Comparison of ENCODE assay signal across 1 cellular context in the genomic region with DNA sequence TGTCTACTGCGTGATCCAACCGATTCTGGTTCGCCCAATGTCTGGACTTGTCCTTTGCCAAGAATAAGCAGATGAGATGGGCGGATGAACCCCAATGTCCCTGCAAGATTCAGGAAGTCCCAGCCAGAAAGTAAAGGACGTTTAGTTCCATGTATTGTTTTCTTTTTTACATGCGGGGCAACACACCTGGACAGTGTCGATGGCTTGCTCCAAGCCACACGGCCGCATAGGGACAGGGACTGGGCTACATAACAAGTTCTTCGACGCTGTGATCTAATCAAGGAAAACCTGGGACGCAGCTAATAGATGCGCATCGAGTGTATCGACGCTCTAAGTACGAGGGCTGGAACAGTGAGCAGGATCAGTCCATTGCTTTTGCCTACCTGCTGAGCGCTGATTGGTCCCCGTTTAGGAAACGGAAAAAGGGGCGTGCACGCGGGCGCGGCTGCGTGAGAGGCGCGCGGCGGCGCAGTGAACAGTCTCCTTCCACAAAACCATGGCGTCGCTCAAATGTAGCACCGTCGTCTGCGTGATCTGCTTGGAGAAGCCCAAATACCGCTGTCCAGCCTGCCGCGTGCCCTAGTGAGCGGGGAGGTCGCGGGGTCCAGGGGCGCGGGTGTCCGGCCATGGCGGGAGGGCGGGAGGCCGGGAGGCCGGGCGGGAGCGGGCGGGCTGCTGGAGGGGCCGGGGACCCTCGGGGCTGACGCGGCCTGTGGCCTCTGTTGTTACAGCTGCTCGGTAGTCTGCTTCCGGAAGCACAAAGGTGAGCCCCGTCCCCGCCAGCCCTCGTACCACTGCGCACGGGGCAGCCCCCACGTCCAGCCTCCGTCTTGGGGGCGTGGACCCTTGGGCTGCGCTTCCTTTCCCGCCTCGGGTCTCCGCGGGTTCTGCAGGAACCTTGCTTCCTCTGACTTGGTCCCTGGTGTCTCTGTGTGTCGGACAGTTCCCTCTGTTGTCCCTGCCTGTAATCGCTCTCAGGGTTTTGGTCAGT.
TF ChIP-seq lines count a peak whose summit lies in the region.

ZNHIT3 (plus strand) TSS at position 478 of the 991 bp plus-strand sequence; CDS start at position 497, 19 bp downstream.

TF ChIP-seq in K562, 482 proteins besides CTCF, POLR2A, EP300 and RAD21 (continued from another document):
- TF ChIP-seq, protein P1, sequence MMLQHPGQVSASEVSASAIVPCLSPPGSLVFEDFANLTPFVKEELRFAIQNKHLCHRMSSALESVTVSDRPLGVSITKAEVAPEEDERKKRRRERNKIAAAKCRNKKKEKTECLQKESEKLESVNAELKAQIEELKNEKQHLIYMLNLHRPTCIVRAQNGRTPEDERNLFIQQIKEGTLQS (IDR thresholded peaks at IDR 0.05): no peak
- TF ChIP-seq, protein P1 (CRISPR knock-in tag; conservative IDR thresholded peaks at IDR 0.05): peak; percentile 63; the same call in 1 of the 2 replicates
- TF ChIP-seq ZEB2 (IDR thresholded peaks at IDR 0.05) (no peak; the same call in 1 of the 2 replicates), MYNN (IDR thresholded peaks at IDR 0.05) (no peak), MYNN (CRISPR knock-in tag; IDR thresholded peaks at IDR 0.05) (no peak), MTA3 (IDR thresholded peaks at IDR 0.05; ENCODE audit: borderline replicate concordance) (peak; percentile 56; the same call in 1 of the 2 replicates), MED1 (CRISPR knock-in tag; IDR thresholded peaks at IDR 0.05; ENCODE audit: borderline replicate concordance) (no peak)
